9 cellular contexts compared by ENCODE assay signal in the genomic region with DNA sequence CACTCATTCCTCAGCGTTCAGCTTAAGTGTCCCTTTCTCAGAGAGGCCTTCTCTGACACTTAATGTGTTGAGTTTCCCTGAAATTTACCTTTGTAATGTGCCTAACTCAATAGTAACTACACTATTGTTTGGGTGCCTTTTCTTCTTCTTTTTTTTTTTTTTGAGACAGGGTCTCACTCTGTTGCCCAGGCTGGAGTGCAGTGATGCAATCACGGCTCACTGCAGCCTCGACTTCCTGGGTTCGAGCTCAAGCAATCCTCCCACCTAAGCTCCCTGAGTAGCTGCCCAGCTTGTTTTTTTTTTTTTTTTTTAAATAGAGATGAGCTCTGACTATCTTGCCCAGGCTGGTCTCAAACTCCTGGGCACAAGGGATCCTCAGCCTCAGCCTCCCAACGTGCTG.
"Had no signal": no experiment of that assay in that cellular context is flagged by ENCODE, and none has a peak within 500 bp of the region (broad histone marks: within the 10 kb centered on the region; RNA-seq: fewer than 3 reads in every experiment).

No MANE protein-coding gene starts in this region.

- H3K9me3 ChIP-seq: HAP-1 had no signal

- H3K9me3 Mint-ChIP-seq: HFFc6 had no signal

- ATAC-seq: HCT116 had no signal

- H3K4me3 Mint-ChIP-seq: HFFc6 had no signal

- H3K4me1 ChIP-seq: HAP-1 had no signal

- H3K27ac Mint-ChIP-seq: HFFc6 had no signal

- H3K27ac ChIP-seq: GM23248 had no signal

- H2AFZ ChIP-seq: GM23248 had no signal

- H3K9ac ChIP-seq: GM23248 had no signal

- FAIRE-seq: H54, HTR-8/SVneo had no signal

- DNase-seq: GM23248, GOT3, HFFc6, IMR-90, KBM-7 had no signal

- H3K36me3 ChIP-seq: HAP-1 had no signal

- H3K4me3 ChIP-seq: GM23248, HAP-1 had no signal
